Comparison of ENCODE assay signal across 1 cellular context in the genomic region with DNA sequence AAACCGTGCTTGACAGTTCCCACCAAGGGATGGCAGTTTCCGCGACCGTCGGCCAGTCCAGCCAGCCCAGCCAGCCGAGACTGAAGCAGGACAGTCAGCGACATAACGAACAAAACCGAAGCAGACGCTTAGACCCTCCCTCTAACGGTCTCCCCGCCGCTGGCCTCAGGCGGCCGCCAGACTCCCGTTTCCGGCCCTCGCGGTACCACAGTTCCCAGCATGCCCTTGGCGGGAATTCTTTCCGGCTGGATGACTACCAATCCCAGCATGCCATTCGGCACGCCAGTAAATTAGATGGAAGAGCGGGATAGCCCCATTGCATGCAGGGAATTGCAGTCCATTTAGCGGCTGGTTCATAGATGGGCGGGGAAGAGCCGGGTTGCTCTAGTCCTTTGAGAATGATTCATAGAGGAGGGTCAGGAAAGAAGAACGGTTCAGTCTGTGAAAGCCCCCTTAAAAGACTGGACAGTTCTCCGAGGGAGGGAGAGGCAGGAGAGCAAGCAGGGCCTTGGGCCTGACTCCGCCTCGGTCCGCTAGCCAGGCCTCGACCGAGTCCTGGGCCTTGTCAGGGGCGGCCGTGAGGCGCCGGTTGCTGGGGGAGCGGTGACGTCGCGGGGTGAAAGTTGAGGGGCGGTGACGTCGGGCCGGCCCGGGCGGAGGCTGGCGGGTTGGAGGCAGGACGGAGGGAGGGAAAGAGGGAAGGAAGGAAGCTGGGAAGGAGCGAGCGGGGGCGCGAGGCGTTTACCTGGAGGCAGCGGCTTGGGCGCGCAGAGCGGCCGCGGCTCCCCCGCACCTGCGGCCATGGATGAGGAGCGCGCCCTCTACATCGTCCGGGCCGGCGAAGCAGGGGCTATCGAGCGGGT.
TF ChIP-seq lines count a peak whose summit lies in the region.

Gene RIC8B (plus strand): TSS at position 738 of the 863 bp plus-strand sequence. CDS start 64 bp downstream, at position 802.

TF ChIP-seq in GM23338, 12 proteins besides CTCF, POLR2A, EP300 and RAD21 (continued from another document):
- peak; percentile 98 for TF ChIP-seq ETS1 (IDR thresholded peaks at IDR 0.05)
- no peak for TF ChIP-seq ZNF331 (CRISPR knock-in tag; IDR thresholded peaks at IDR 0.05; ENCODE audit: low read depth)
- no peak for TF ChIP-seq NANOG (IDR thresholded peaks at IDR 0.05; ENCODE audit: borderline replicate concordance)
TF ChIP-seq in GM23338: peak in this region for 4.
